Comparison of ENCODE assay signal across 17 cellular contexts in the genomic region with DNA sequence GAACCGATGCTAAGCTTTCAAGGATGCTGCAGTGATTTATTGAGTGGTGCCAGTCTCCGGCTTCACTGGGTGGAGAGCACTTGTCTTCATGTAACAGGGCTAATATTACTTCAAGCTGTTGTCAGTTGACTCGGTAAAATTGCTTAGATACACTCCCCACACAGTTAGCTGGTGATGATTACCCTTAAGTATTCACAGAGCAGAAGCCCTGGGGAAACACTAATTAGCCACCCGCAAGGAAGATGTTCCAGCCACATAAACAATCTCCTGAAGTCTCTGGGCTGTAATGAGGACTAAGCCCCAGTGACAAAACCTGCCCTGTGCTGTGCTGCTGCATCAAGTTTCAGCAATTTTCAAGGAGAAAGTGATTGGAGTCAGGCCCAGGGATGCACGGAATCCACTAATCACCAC. TPM values are rescaled to one million over a fixed set of nuclear protein-coding genes. Genes with fewer than 3 reads are reported as not detected.
DNase-seq lines count a peak whose midpoint lies in the region; FAIRE-seq and TF ChIP-seq lines count a peak whose summit lies in the region.
"Had no signal": no experiment of that assay in that cellular context is flagged by ENCODE, and none has a peak within 500 bp of the region (broad histone marks: within the 10 kb centered on the region; RNA-seq: fewer than 3 reads in every experiment).

No MANE protein-coding gene starts in this region.

- intact Hi-C loops in lower leg skin (cut with DNase I; ENCODE audit: low total_unique reads) = no loop called here

- DNase-seq in NCI-H2081 (lab: John Stamatoyannopoulos, UW) (peak; percentile 4 to 50), NCI-H2081 treated with DMSO at 0.1 percent for 48 hours (lab: John Stamatoyannopoulos, UW) (no peak), NCI-H446 (lab: John Stamatoyannopoulos, UW) (peak; percentile 27 to 62), suprapubic skin (ENCODE audit: low spot score in 2 of 2) (peak in 1 of 2 donors; percentile 65), lower leg skin (ENCODE audit: low spot score in 2 of 2) (no peak), hepatocyte (ENCODE audit: low spot score) (no peak), RCC 7860 (ENCODE audit: low spot score) (no peak)
- DNase-seq: activated CD4-positive, alpha-beta T cell treated with anti-CD3 and anti-CD28 coated beads for 1 hour; activated naive CD8-positive, alpha-beta T cell treated with anti-CD3 and anti-CD28 coated beads, Interleukin-2, amount 50 U/mL, for 24 hours; CD8-positive, alpha-beta T cell; erythroblast; H7; substantia nigra had no signal

- H3K4me3 ChIP-seq in ectodermal cell (ENCODE audit: insufficient read depth, low read depth, low read length) (no peak overlapping the region), suprapubic skin (no peak overlapping the region), lower leg skin (ENCODE audit: low read depth, poor library complexity, severe bottlenecking) (no peak overlapping the region), hepatocyte (no peak overlapping the region)

- H3K36me3 ChIP-seq in ectodermal cell (ENCODE audit: control insufficient read depth, insufficient read depth, low read length) (no peaks in the 10 kb centered on the region), suprapubic skin (no peaks in the 10 kb centered on the region), hepatocyte (replicated peaks; ENCODE audit: insufficient read depth, low read depth) (no peaks in the 10 kb centered on the region)

- no peak overlapping the region for H3K4me2 ChIP-seq in hepatocyte

- no peaks in the 10 kb centered on the region for H4K20me1 ChIP-seq in hepatocyte (ENCODE audit: insufficient read depth, poor library complexity, severe bottlenecking)

- TF ChIP-seq CTCF in suprapubic skin (IDR thresholded peaks at IDR 0.05) = no peak
- TF ChIP-seq CTCF in lower leg skin (IDR thresholded peaks at IDR 0.05) = no peak
- TF ChIP-seq CTCF in hepatocyte (IDR thresholded peaks at IDR 0.05; ENCODE audit: poor library complexity) = no peak

- H2AFZ ChIP-seq in hepatocyte = no peak overlapping the region

- H3K9me3 ChIP-seq in ectodermal cell (ENCODE audit: control insufficient read depth, low read length) (no peaks in the 10 kb centered on the region), suprapubic skin (no peaks in the 10 kb centered on the region), hepatocyte (ENCODE audit: low read depth) (no peaks in the 10 kb centered on the region)

- no peak for TF ChIP-seq EP300 in suprapubic skin (IDR thresholded peaks at IDR 0.05)

- no peaks in the 10 kb centered on the region for H3K9me2 ChIP-seq in hepatocyte (replicated peaks; ENCODE audit: insufficient read depth)

- peak overlapping the region; percentile 30 for H3K27ac ChIP-seq in ectodermal cell (ENCODE audit: insufficient read depth, low read depth, low read length, poor library complexity, severe bottlenecking)
- peak overlapping the region; percentile 14 for H3K27ac ChIP-seq in suprapubic skin
- H3K27ac ChIP-seq in hepatocyte = no peak overlapping the region

- H3K27me3 ChIP-seq in ectodermal cell (ENCODE audit: control insufficient read depth, insufficient read depth, low read length, poor library complexity, severe bottlenecking) (no peaks in the 10 kb centered on the region), suprapubic skin (no peaks in the 10 kb centered on the region), hepatocyte (no peaks in the 10 kb centered on the region)

- peaks cover 3% of the 10 kb centered on the region for H3K4me1 ChIP-seq in ectodermal cell (ENCODE audit: control insufficient read depth, insufficient read depth, low read length)
- H3K4me1 ChIP-seq in suprapubic skin = no peaks in the 10 kb centered on the region
- no peaks in the 10 kb centered on the region for H3K4me1 ChIP-seq in hepatocyte (ENCODE audit: insufficient read depth)

- FAIRE-seq in RCC 7860 (lab: Jason Lieb, UNC) = no peak
- FAIRE-seq: A204.1 had no signal

- TF ChIP-seq POLR2A in suprapubic skin (IDR thresholded peaks at IDR 0.05) (no peak), lower leg skin (IDR thresholded peaks at IDR 0.05) (no peak)

- H3K79me2 ChIP-seq in hepatocyte = no peaks in the 10 kb centered on the region

- WGBS in ectodermal cell, 2 experiments = 46 to 62% methylated on average over 5 of the region's 5 CpGs
- WGBS in suprapubic skin = 15% methylated on average over 5 of the region's 5 CpGs
- 24 to 33% methylated on average over 5 of the region's 5 CpGs for WGBS in lower leg skin, 2 donors
- WGBS in hepatocyte (ENCODE audit: low lambda C conversion rate, missing lambda C conversion rate) = 28% methylated on average over 5 of the region's 5 CpGs

RNA-seq across cellular contexts. Expression of a gene that starts 37.3 kb away (rescaled TPM):
- polyA plus RNA-seq in ectodermal cell (2013, experiment 1 of 4) = not detected
- polyA plus RNA-seq in ectodermal cell (2013, experiment 2 of 4) = not detected
- not detected for polyA plus RNA-seq in ectodermal cell (2013, experiment 3 of 4)
- not detected for polyA plus RNA-seq in ectodermal cell (2013, experiment 4 of 4)
- total RNA-seq in suprapubic skin (not detected), lower leg skin (not detected), hepatocyte (not detected in 2 replicates)
- not detected in 2 replicates for polyA plus RNA-seq in hepatocyte
- total RNA-seq: CD8-positive, alpha-beta T cell; chondrocyte; H7; liver had no signal
- polyA plus RNA-seq: liver had no signal

Comparison
In these comparisons a context has a peak if more than half of its experiments do, and no peak if none do; other contexts are left out.
1. DNase-seq: peak in NCI-H2081 (2 of 2) and NCI-H446 (2 of 2); none in NCI-H2081 treated with DMSO at 0.1 percent for 48 hours (single experiment), lower leg skin (0 of 2), hepatocyte (single experiment) and RCC 7860 (single experiment).